ENCODE assay signal across 2 cellular contexts in genomic region chr2:111119847-111120252, GRCh38.
TF ChIP-seq lines count a peak whose summit lies in the region.

No MANE protein-coding gene starts in this region.

TF ChIP-seq in SK-N-SH, 30 proteins besides CTCF, POLR2A, EP300 and RAD21 (continued from another document):
- TF ChIP-seq PBX3 (IDR thresholded peaks at IDR 0.05): no peak
- no peak for TF ChIP-seq MEF2A (IDR thresholded peaks at IDR 0.05; ENCODE audit: borderline replicate concordance, low read depth)
- no peak for TF ChIP-seq TEAD4 (IDR thresholded peaks at IDR 0.05; ENCODE audit: borderline replicate concordance, insufficient read depth)
- no peak for TF ChIP-seq JUND (IDR thresholded peaks at IDR 0.05)
- TF ChIP-seq FOSL2 (IDR thresholded peaks at IDR 0.05; ENCODE audit: borderline replicate concordance, low read depth): no peak
- no peak for TF ChIP-seq EZH2phosphoT487 (IDR thresholded peaks at IDR 0.05; ENCODE audit: borderline replicate concordance, low read depth)
- TF ChIP-seq CHD2 (IDR thresholded peaks at IDR 0.05; ENCODE audit: low read length, partially characterized antibody): no peak
- TF ChIP-seq, protein P1, sequence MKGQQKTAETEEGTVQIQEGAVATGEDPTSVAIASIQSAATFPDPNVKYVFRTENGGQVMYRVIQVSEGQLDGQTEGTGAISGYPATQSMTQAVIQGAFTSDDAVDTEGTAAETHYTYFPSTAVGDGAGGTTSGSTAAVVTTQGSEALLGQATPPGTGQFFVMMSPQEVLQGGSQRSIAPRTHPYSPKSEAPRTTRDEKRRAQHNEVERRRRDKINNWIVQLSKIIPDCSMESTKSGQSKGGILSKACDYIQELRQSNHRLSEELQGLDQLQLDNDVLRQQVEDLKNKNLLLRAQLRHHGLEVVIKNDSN (IDR thresholded peaks at IDR 0.05; ENCODE audit: borderline replicate concordance, low read depth): no peak
- no peak for TF ChIP-seq RFX5 (IDR thresholded peaks at IDR 0.05; ENCODE audit: low read length)

TF ChIP-seq in SK-N-SH treated with all-trans-retinoic acid at 6 μM for 48 hours, 23 proteins besides CTCF, POLR2A, EP300 and RAD21 (continued from another document):
- TF ChIP-seq POU6F1 (CRISPR knock-in tag; IDR thresholded peaks at IDR 0.05; ENCODE audit: borderline replicate concordance, low read depth) (no peak), OSR1 (CRISPR knock-in tag; IDR thresholded peaks at IDR 0.05) (no peak), ZNF70 (CRISPR knock-in tag; IDR thresholded peaks at IDR 0.05) (no peak), PPARA (CRISPR knock-in tag; IDR thresholded peaks at IDR 0.05; ENCODE audit: borderline replicate concordance) (no peak), ESRRG (CRISPR knock-in tag; IDR thresholded peaks at IDR 0.05) (no peak), ZFP30 (CRISPR knock-in tag; IDR thresholded peaks at IDR 0.05) (no peak), ZNF565 (CRISPR knock-in tag; conservative IDR thresholded peaks at IDR 0.05; ENCODE audit: low read depth) (no peak), ZNF8 (CRISPR knock-in tag; IDR thresholded peaks at IDR 0.05) (no peak), TOX (CRISPR knock-in tag; IDR thresholded peaks at IDR 0.05; ENCODE audit: borderline replicate concordance) (no peak), RARB (CRISPR knock-in tag; IDR thresholded peaks at IDR 0.05) (no peak), ARNTL (CRISPR knock-in tag; IDR thresholded peaks at IDR 0.05; ENCODE audit: borderline replicate concordance, low read depth) (no peak)
- TF ChIP-seq, protein P2, sequence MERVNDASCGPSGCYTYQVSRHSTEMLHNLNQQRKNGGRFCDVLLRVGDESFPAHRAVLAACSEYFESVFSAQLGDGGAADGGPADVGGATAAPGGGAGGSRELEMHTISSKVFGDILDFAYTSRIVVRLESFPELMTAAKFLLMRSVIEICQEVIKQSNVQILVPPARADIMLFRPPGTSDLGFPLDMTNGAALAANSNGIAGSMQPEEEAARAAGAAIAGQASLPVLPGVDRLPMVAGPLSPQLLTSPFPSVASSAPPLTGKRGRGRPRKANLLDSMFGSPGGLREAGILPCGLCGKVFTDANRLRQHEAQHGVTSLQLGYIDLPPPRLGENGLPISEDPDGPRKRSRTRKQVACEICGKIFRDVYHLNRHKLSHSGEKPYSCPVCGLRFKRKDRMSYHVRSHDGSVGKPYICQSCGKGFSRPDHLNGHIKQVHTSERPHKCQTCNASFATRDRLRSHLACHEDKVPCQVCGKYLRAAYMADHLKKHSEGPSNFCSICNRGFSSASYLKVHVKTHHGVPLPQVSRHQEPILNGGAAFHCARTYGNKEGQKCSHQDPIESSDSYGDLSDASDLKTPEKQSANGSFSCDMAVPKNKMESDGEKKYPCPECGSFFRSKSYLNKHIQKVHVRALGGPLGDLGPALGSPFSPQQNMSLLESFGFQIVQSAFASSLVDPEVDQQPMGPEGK (CRISPR knock-in tag; IDR thresholded peaks at IDR 0.05; ENCODE audit: borderline replicate concordance): no peak
TF ChIP-seq in SK-N-SH treated with all-trans-retinoic acid at 6 μM for 48 hours: peak in this region for 0.
